ENCODE assay signal across 10 cellular contexts in genomic region chr7:127678947-127679346, GRCh38. TPM values are rescaled to one million over a fixed set of nuclear protein-coding genes. Genes with fewer than 3 reads are reported as not detected.
DNase-seq lines count a peak whose midpoint lies in the region; ATAC-seq, FAIRE-seq and TF ChIP-seq lines count a peak whose summit lies in the region.
"Had no signal": no experiment of that assay in that cellular context is flagged by ENCODE, and none has a peak within 500 bp of the region (broad histone marks: within the 10 kb centered on the region; RNA-seq: fewer than 3 reads in every experiment).

No MANE protein-coding gene starts in this region.

- ATAC-seq in GM21367 (IDR thresholded peaks at IDR 0.05; ENCODE audit: unreplicated experiment) (peak; percentile 83), HG03196 (IDR thresholded peaks at IDR 0.05; ENCODE audit: unreplicated experiment) (peak; percentile 88), right lobe of liver (no peak)

- no peak for TF ChIP-seq EP300 in sigmoid colon (IDR thresholded peaks at IDR 0.05)

- H3K4me3 ChIP-seq in choroid plexus epithelial cell (ENCODE audit: low read depth, low read length) (no peak overlapping the region), sigmoid colon (no peak overlapping the region), right lobe of liver (no peak overlapping the region)
- H3K4me3 ChIP-seq: coronary artery had no signal

- no peaks in the 10 kb centered on the region for H3K9me3 ChIP-seq in sigmoid colon
- no peaks in the 10 kb centered on the region for H3K9me3 ChIP-seq in right lobe of liver

- no peak for TF ChIP-seq POLR2A in sigmoid colon (IDR thresholded peaks at IDR 0.05)
- no peak for TF ChIP-seq POLR2A in right lobe of liver (IDR thresholded peaks at IDR 0.05)

- H3K27ac ChIP-seq in sigmoid colon (no peak overlapping the region), right lobe of liver (no peak overlapping the region)
- H3K27ac ChIP-seq: coronary artery, WERI-Rb-1 had no signal

- H3K27me3 ChIP-seq in sigmoid colon, result no peaks in the 10 kb centered on the region
- no peaks in the 10 kb centered on the region for H3K27me3 ChIP-seq in right lobe of liver

- WGBS in sigmoid colon, 2 donors, result 89 to 90% methylated on average over 3 of the region's 3 CpGs
- WGBS in right lobe of liver (ENCODE audit: insufficient coverage, low coverage, low lambda C conversion rate, missing lambda C conversion rate), result 89% methylated on average over 3 of the region's 3 CpGs

- in situ Hi-C loops in GM13977 (cut with MboI; ENCODE audit: low pct_unique_long_range_greater_than_20kb, low sequenced_read_pairs, unreplicated experiment), result no loop called here

- peaks cover 0 to 42% (median 26%) of the 10 kb centered on the region in 4 donors for H3K4me1 ChIP-seq in sigmoid colon
- peaks cover 0 to 18% (median 6%) of the 10 kb centered on the region in 4 donors for H3K4me1 ChIP-seq in right lobe of liver

- DNase-seq in GM13977 (ENCODE audit: low spot score) (peak; percentile 26), choroid plexus epithelial cell (ENCODE audit: low read depth) (peak; percentile 60), sigmoid colon (no peak), COR-L47 (lab: John Stamatoyannopoulos, UW) (no peak), D721Med (ENCODE audit: insufficient read length, low spot score) (no peak), right lobe of liver (no peak)
- DNase-seq: WERI-Rb-1 had no signal

- TF ChIP-seq CTCF in GM13977 (IDR thresholded peaks at IDR 0.05; ENCODE audit: extremely low read depth, insufficient read depth, missing control alignments) (no peak), choroid plexus epithelial cell (conservative IDR thresholded peaks at IDR 0.05; ENCODE audit: low read depth, low read length) (no peak), sigmoid colon (IDR thresholded peaks at IDR 0.05) (no peak), D721Med (IDR thresholded peaks at IDR 0.05; ENCODE audit: insufficient read depth, missing control alignments) (no peak), right lobe of liver (IDR thresholded peaks at IDR 0.05) (no peak)

- FAIRE-seq in D721Med (lab: Jason Lieb, UNC), result no peak

- intact Hi-C loops in sigmoid colon (cut with DNase I), result no loop called here
- intact Hi-C loops in right lobe of liver (cut with DNase I), result no loop called here

- no peaks in the 10 kb centered on the region for H3K36me3 ChIP-seq in sigmoid colon
- H3K36me3 ChIP-seq in right lobe of liver, result peaks cover 0 to 8% (median 0%) of the 10 kb centered on the region in 4 donors

RNA-seq across cellular contexts. Expression of gene SND1, which starts 27.0 kb away (rescaled TPM):
- 10 to 100 TPM; 63.5 to 83.1 (median 74.2) TPM for total RNA-seq in sigmoid colon
- polyA plus RNA-seq in sigmoid colon, result 10 to 100 TPM; 30.6 to 93.4 (median 36.5) TPM
- 100 to 1,000 TPM in 5 of 6 experiments, 10 to 100 TPM in 1; 77.5 to 150 (median 126) TPM for total RNA-seq in right lobe of liver

Comparison
In these comparisons a context has a peak if more than half of its experiments do, and no peak if none do; other contexts are left out.
1. DNase-seq: peak in GM13977 (single experiment) and choroid plexus epithelial cell (single experiment); none in sigmoid colon (single experiment), COR-L47 (single experiment), D721Med (single experiment) and right lobe of liver (0 of 3).
2. ATAC-seq: peak in GM21367 (single experiment) and HG03196 (single experiment); none in right lobe of liver (0 of 4).